Comparison of ENCODE assay signal across 8 cellular contexts in genomic region chr3:183253364-183253960, GRCh38. TPM values are rescaled to one million over a fixed set of nuclear protein-coding genes. Genes with fewer than 3 reads are reported as not detected.
DNase-seq lines count a peak whose midpoint lies in the region; ATAC-seq and TF ChIP-seq lines count a peak whose summit lies in the region.

No MANE protein-coding gene starts in this region.

- H3K36me3 ChIP-seq in HUES48 (ENCODE audit: control insufficient read depth, insufficient read depth, low read length) (no peaks in the 10 kb centered on the region), WERI-Rb-1 (no peaks in the 10 kb centered on the region), lower lobe of right lung (no peaks in the 10 kb centered on the region)
- no peaks in the 10 kb centered on the region for H3K36me3 ChIP-seq in effector memory CD4-positive, alpha-beta T cell (ENCODE audit: control insufficient read depth, insufficient read depth, low read length)

- 0 out of 2 replicates have a peak overlapping the region, but pooled peaks have one; percentile 16 for H3K9ac ChIP-seq in HUES48 (ENCODE audit: low read depth, low read length)

- peaks cover 25% of the 10 kb centered on the region for H3K4me1 ChIP-seq in HUES48 (ENCODE audit: control insufficient read depth, insufficient read depth, low read length)
- H3K4me1 ChIP-seq in effector memory CD4-positive, alpha-beta T cell (ENCODE audit: control insufficient read depth, insufficient read depth, low read length, poor library complexity, severe bottlenecking): no peaks in the 10 kb centered on the region
- peaks cover 26% of the 10 kb centered on the region for H3K4me1 ChIP-seq in lower lobe of right lung

- no peaks in the 10 kb centered on the region for H3K9me3 ChIP-seq in HUES48 (ENCODE audit: control insufficient read depth, insufficient read depth, low read length)
- no peaks in the 10 kb centered on the region for H3K9me3 ChIP-seq in WERI-Rb-1 (ENCODE audit: severe bottlenecking)
- H3K9me3 ChIP-seq in effector memory CD4-positive, alpha-beta T cell (ENCODE audit: control insufficient read depth, low read length): no peaks in the 10 kb centered on the region
- no peaks in the 10 kb centered on the region for H3K9me3 ChIP-seq in lower lobe of right lung

- peaks cover 38% of the 10 kb centered on the region for H3K27me3 ChIP-seq in HUES48 (ENCODE audit: control insufficient read depth, insufficient read depth, low read length)
- H3K27me3 ChIP-seq in WERI-Rb-1 (ENCODE audit: insufficient read depth, low read depth, severe bottlenecking): no peaks in the 10 kb centered on the region
- peaks cover 10% of the 10 kb centered on the region for H3K27me3 ChIP-seq in effector memory CD4-positive, alpha-beta T cell (replicated peaks; ENCODE audit: control insufficient read depth, insufficient read depth, low read length, poor library complexity, severe bottlenecking)
- H3K27me3 ChIP-seq in lower lobe of right lung (ENCODE audit: low read depth): no peaks in the 10 kb centered on the region

- ATAC-seq in lower lobe of right lung (peak; percentile 84 to 85), GM19023 (IDR thresholded peaks at IDR 0.05; ENCODE audit: unreplicated experiment) (no peak), GM21528 (IDR thresholded peaks at IDR 0.05; ENCODE audit: low FRiP score, unreplicated experiment) (no peak)

- DNase-seq in COLO668 (lab: John Stamatoyannopoulos, UW; ENCODE audit: unreplicated experiment) (peak; percentile 50), WERI-Rb-1 (peak; percentile 35), lower lobe of right lung (peak; percentile 88)
- DNase-seq in effector memory CD4-positive, alpha-beta T cell: no peak

- H3K36me3 Mint-ChIP-seq in stimulated activated naive CD8-positive, alpha-beta T cell treated with anti-CD3 and anti-CD28 coated beads, Interleukin-15, Interleukin-2, amounts not matched to agents 100 ng/mL and 50 ng/mL, for 24 hours (ENCODE audit: low read depth): peaks cover 34% of the 10 kb centered on the region

- peak overlapping the region; percentile 42 for H3K27ac ChIP-seq in HUES48 (ENCODE audit: low read depth, low read length)
- H3K27ac ChIP-seq in WERI-Rb-1: no peak overlapping the region; the same call in 1 of the 2 replicates
- no peak overlapping the region for H3K27ac ChIP-seq in effector memory CD4-positive, alpha-beta T cell (ENCODE audit: insufficient read depth, low read length, poor library complexity, severe bottlenecking)
- peak overlapping the region; percentile 95 for H3K27ac ChIP-seq in lower lobe of right lung

- H3K4me3 ChIP-seq in HUES48 (ENCODE audit: low read depth, low read length): peak overlapping the region; percentile 84
- H3K4me3 ChIP-seq in WERI-Rb-1 (ENCODE audit: low read depth, low read length): peak overlapping the region; percentile 81
- peak overlapping the region; percentile 75 for H3K4me3 ChIP-seq in effector memory CD4-positive, alpha-beta T cell (ENCODE audit: insufficient read depth, low read depth, low read length, poor library complexity, severe bottlenecking)
- H3K4me3 ChIP-seq in lower lobe of right lung: peak overlapping the region; percentile 80

- peaks cover 42% of the 10 kb centered on the region for H3K4me1 Mint-ChIP-seq in stimulated activated naive CD8-positive, alpha-beta T cell treated with anti-CD3 and anti-CD28 coated beads, Interleukin-15, Interleukin-2, amounts not matched to agents 100 ng/mL and 50 ng/mL, for 24 hours (ENCODE audit: low read depth)

- TF ChIP-seq CTCF in WERI-Rb-1 (IDR thresholded peaks at IDR 0.05; ENCODE audit: low read depth, low read length): no peak
- TF ChIP-seq CTCF in lower lobe of right lung (IDR thresholded peaks at IDR 0.05): no peak

- H3K27ac Mint-ChIP-seq in stimulated activated naive CD8-positive, alpha-beta T cell treated with anti-CD3 and anti-CD28 coated beads, Interleukin-15, Interleukin-2, amounts not matched to agents 100 ng/mL and 50 ng/mL, for 24 hours: peak overlapping the region; percentile 80

- no peaks in the 10 kb centered on the region for H3K9me3 Mint-ChIP-seq in stimulated activated naive CD8-positive, alpha-beta T cell treated with anti-CD3 and anti-CD28 coated beads, Interleukin-15, Interleukin-2, amounts not matched to agents 100 ng/mL and 50 ng/mL, for 24 hours

- H3K27me3 Mint-ChIP-seq in stimulated activated naive CD8-positive, alpha-beta T cell treated with anti-CD3 and anti-CD28 coated beads, Interleukin-15, Interleukin-2, amounts not matched to agents 100 ng/mL and 50 ng/mL, for 24 hours: peaks cover 25% of the 10 kb centered on the region

- intact Hi-C loops in lower lobe of right lung (cut with DNase I): no loop called here

- peak overlapping the region; percentile 83 for H3K4me3 Mint-ChIP-seq in stimulated activated naive CD8-positive, alpha-beta T cell treated with anti-CD3 and anti-CD28 coated beads, Interleukin-15, Interleukin-2, amounts not matched to agents 100 ng/mL and 50 ng/mL, for 24 hours

RNA-seq across cellular contexts. Expression of gene B3GNT5, which starts 0.4 kb away (rescaled TPM):
- 30.8 TPM for total RNA-seq in lower lobe of right lung

Comparison
In these comparisons a context has a peak if more than half of its experiments do, and no peak if none do; other contexts are left out.
1. DNase-seq: peak in COLO668 (single experiment), WERI-Rb-1 (single experiment) and lower lobe of right lung (single experiment); none in effector memory CD4-positive, alpha-beta T cell (0 of 3).
2. H3K27ac ChIP-seq: peak in HUES48 (single experiment) and lower lobe of right lung (single experiment); none in WERI-Rb-1 (single experiment) and effector memory CD4-positive, alpha-beta T cell (single experiment).
3. ATAC-seq: peak in lower lobe of right lung (2 of 2); none in GM19023 (single experiment) and GM21528 (single experiment).
4. Peak in every context shown above with its lines, with median percentiles within 50 percentile points of each other: H3K4me3 ChIP-seq.